Comparison of ENCODE assay signal across 11 cellular contexts in the genomic region with DNA sequence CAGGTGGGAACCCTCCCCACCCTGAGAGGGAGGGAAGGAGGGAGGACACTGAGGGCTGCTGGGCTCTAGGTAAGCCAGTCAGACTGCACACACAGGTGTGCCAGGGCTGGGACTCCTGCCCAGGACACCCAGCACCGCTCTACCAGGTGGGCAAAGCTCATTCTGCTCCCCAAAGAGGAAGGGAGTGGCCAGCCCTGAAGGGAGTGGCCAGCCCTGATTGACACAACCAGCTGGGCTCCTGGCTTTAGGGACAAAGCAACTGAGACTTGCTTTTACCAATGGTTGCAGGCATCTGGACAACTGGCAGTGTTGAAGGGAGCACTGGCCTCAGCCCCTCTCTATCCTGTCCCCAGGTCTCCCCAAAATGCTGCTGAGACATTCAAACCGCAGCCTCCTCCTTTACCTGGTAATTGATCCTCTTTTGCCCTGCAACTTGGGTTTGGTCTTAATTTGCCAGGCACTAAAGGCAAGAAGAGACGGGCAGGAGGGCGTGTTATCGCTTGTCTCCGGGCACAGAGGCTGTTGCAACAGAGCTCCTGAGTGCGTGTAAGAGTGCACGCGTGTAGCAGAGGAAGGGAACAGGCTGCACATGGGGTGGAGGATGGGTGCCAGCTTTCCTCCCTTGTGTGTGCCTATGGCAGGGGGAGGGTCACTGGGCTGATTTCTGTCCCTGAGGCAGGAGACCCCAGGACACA. TPM values are rescaled to one million over a fixed set of nuclear protein-coding genes. Genes with fewer than 3 reads are reported as not detected.
DNase-seq lines count a peak whose midpoint lies in the region; ATAC-seq and TF ChIP-seq lines count a peak whose summit lies in the region.
"Had no signal": no experiment of that assay in that cellular context is flagged by ENCODE, and none has a peak within 500 bp of the region (broad histone marks: within the 10 kb centered on the region; RNA-seq: fewer than 3 reads in every experiment).

No MANE protein-coding gene starts in this region.

- H3K4me3 ChIP-seq in endodermal cell (ENCODE audit: low read length) (no peak overlapping the region), rectal smooth muscle tissue (ENCODE audit: low read length) (no peak overlapping the region), foreskin fibroblast (ENCODE audit: low read depth in 1 of 2, low read length in 2 of 2) (no peak overlapping the region)

- no peak for ATAC-seq in stimulated activated memory B cell treated with anti-CD40 and anti-IgM and Interleukin-4, amounts not matched to agents 10 μg/mL and 1 μg/mL and 100 μg/mL, for 72 hours

- peaks cover 3% of the 10 kb centered on the region for H3K4me1 Mint-ChIP-seq in endodermal cell
- peaks cover 1% of the 10 kb centered on the region for H3K4me1 Mint-ChIP-seq in glutamatergic neuron (ENCODE audit: low read depth, unreplicated experiment)
- peaks cover 9% of the 10 kb centered on the region for H3K4me1 Mint-ChIP-seq in stimulated activated memory B cell treated with anti-CD40 and anti-IgM and Interleukin-4, amounts not matched to agents 10 μg/mL and 1 μg/mL and 100 μg/mL, for 72 hours

- H3K27me3 Mint-ChIP-seq in endodermal cell (ENCODE audit: insufficient read depth): peaks cover 37% of the 10 kb centered on the region
- peaks cover 2% of the 10 kb centered on the region for H3K27me3 Mint-ChIP-seq in glutamatergic neuron (ENCODE audit: unreplicated experiment)
- H3K27me3 Mint-ChIP-seq in stimulated activated memory B cell treated with anti-CD40 and anti-IgM and Interleukin-4, amounts not matched to agents 10 μg/mL and 1 μg/mL and 100 μg/mL, for 72 hours: no peaks in the 10 kb centered on the region

- TF ChIP-seq CTCF in endodermal cell (conservative IDR thresholded peaks at IDR 0.05) (no peak), glutamatergic neuron (IDR thresholded peaks at IDR 0.05; ENCODE audit: partially characterized antibody, unreplicated experiment) (no peak), foreskin fibroblast (IDR thresholded peaks at IDR 0.05; ENCODE audit: low read depth, low read length) (no peak)

- H3K4me1 ChIP-seq in endodermal cell (ENCODE audit: control insufficient read depth, insufficient read depth, low read length) (no peaks in the 10 kb centered on the region), rectal smooth muscle tissue (ENCODE audit: control insufficient read depth, insufficient read depth, low read length) (no peaks in the 10 kb centered on the region)

- no peaks in the 10 kb centered on the region for H3K36me3 ChIP-seq in endodermal cell (ENCODE audit: control insufficient read depth, insufficient read depth, low read length)
- H3K36me3 ChIP-seq in rectal smooth muscle tissue (ENCODE audit: control insufficient read depth, insufficient read depth, low read length): no peaks in the 10 kb centered on the region

- 90 to 91% methylated on average over 8 to 9 of the region's 9 CpGs for whole genome bisulfite sequencing in endodermal cell (ENCODE audit: insufficient coverage in 1 of 2, insufficient read length in 1 of 2), 2 experiments

- H3K4me3 Mint-ChIP-seq in endodermal cell: no peak overlapping the region
- H3K4me3 Mint-ChIP-seq in glutamatergic neuron (ENCODE audit: unreplicated experiment): no peak overlapping the region
- no peak overlapping the region for H3K4me3 Mint-ChIP-seq in stimulated activated memory B cell treated with anti-CD40 and anti-IgM and Interleukin-4, amounts not matched to agents 10 μg/mL and 1 μg/mL and 100 μg/mL, for 72 hours

- H3K9me3 ChIP-seq in endodermal cell (ENCODE audit: control insufficient read depth, low read length): no peaks in the 10 kb centered on the region

- H3K27ac ChIP-seq in endodermal cell (ENCODE audit: low read depth, low read length) (no peak overlapping the region), rectal smooth muscle tissue (ENCODE audit: low read depth, low read length) (no peak overlapping the region)
- H3K27ac ChIP-seq: 22Rv1 had no signal

- H3K36me3 Mint-ChIP-seq in endodermal cell (ENCODE audit: low read depth) (no peaks in the 10 kb centered on the region), glutamatergic neuron (ENCODE audit: unreplicated experiment) (no peaks in the 10 kb centered on the region)
- H3K36me3 Mint-ChIP-seq in stimulated activated memory B cell treated with anti-CD40 and anti-IgM and Interleukin-4, amounts not matched to agents 10 μg/mL and 1 μg/mL and 100 μg/mL, for 72 hours: no peaks in the 10 kb centered on the region
- H3K36me3 Mint-ChIP-seq: naive B cell had no signal

- DNase-seq in DMS 273 (lab: John Stamatoyannopoulos, UW; ENCODE audit: unreplicated experiment): peak; percentile 57
- DNase-seq in DMS 273 treated with DMSO at 0.1 percent for 48 hours (lab: John Stamatoyannopoulos, UW): no peak
- DNase-seq in NCI-H345 treated with DMSO at 0.1 percent for 48 hours (lab: John Stamatoyannopoulos, UW; ENCODE audit: unreplicated experiment): peak; percentile 8
- DNase-seq in endodermal cell: peak; percentile 62
- DNase-seq in glutamatergic neuron: no peak
- no peak for DNase-seq in foreskin fibroblast
- DNase-seq: naive B cell, NCI-H2227 treated with DMSO at 0.1 percent for 48 hours had no signal

- no peak overlapping the region for H3K27ac Mint-ChIP-seq in endodermal cell
- no peak overlapping the region for H3K27ac Mint-ChIP-seq in glutamatergic neuron (ENCODE audit: unreplicated experiment)
- no peak overlapping the region for H3K27ac Mint-ChIP-seq in stimulated activated memory B cell treated with anti-CD40 and anti-IgM and Interleukin-4, amounts not matched to agents 10 μg/mL and 1 μg/mL and 100 μg/mL, for 72 hours
- H3K27ac Mint-ChIP-seq: naive B cell had no signal

- no peaks in the 10 kb centered on the region for H3K27me3 ChIP-seq in endodermal cell (ENCODE audit: control insufficient read depth, insufficient read depth, low read length, poor library complexity, severe bottlenecking)
- no peaks in the 10 kb centered on the region for H3K27me3 ChIP-seq in rectal smooth muscle tissue (ENCODE audit: control insufficient read depth, insufficient read depth, low read length)

- no peak overlapping the region for H3K9ac ChIP-seq in endodermal cell (ENCODE audit: extremely low read depth, low read length, poor library complexity, severe bottlenecking)
- H3K9ac ChIP-seq in rectal smooth muscle tissue (ENCODE audit: low read length): peak overlapping the region; percentile 17

- H3K9me3 Mint-ChIP-seq in endodermal cell (no peaks in the 10 kb centered on the region), glutamatergic neuron (ENCODE audit: unreplicated experiment) (no peaks in the 10 kb centered on the region)
- no peaks in the 10 kb centered on the region for H3K9me3 Mint-ChIP-seq in stimulated activated memory B cell treated with anti-CD40 and anti-IgM and Interleukin-4, amounts not matched to agents 10 μg/mL and 1 μg/mL and 100 μg/mL, for 72 hours
- H3K9me3 Mint-ChIP-seq: naive B cell had no signal

RNA-seq across cellular contexts. Expression of a gene that starts 14.5 kb away (rescaled TPM):
- total RNA-seq in endodermal cell (1 to 10 TPM; 1.4 to 3.8 TPM), glutamatergic neuron (ENCODE audit: unreplicated experiment) (2.6 TPM)
- 2.7 TPM for polyA plus RNA-seq in endodermal cell (2013, experiment 1 of 2)
- 2.6 TPM for polyA plus RNA-seq in endodermal cell (2013, experiment 2 of 2)

Comparison
In these comparisons a context has a peak if more than half of its experiments do, and no peak if none do; other contexts are left out.
1. DNase-seq: peak in DMS 273 (single experiment), NCI-H345 treated with DMSO at 0.1 percent for 48 hours (single experiment) and endodermal cell (single experiment); none in DMS 273 treated with DMSO at 0.1 percent for 48 hours (single experiment), glutamatergic neuron (single experiment) and foreskin fibroblast (0 of 2).